Comparison of ENCODE assay signal across 1 cellular context in genomic region chr1:100441651-100442050, GRCh38.
TF ChIP-seq lines count a peak whose summit lies in the region.

No MANE protein-coding gene starts in this region.

TF ChIP-seq in GM12878, 131 proteins besides CTCF, POLR2A, EP300 and RAD21:
- TF ChIP-seq RUNX3 (IDR thresholded peaks at IDR 0.05; ENCODE audit: low read length) = 0 out of 2 replicates have a peak, but pooled peaks have one; percentile 8
- no peak for TF ChIP-seq PML (IDR thresholded peaks at IDR 0.05; ENCODE audit: low read length)
